15 cellular contexts compared by ENCODE assay signal in genomic region chrX:7318661-7319060, GRCh38.
"Had no signal": no experiment of that assay in that cellular context is flagged by ENCODE, and none has a peak within 500 bp of the region (broad histone marks: within the 10 kb centered on the region; RNA-seq: fewer than 3 reads in every experiment).

No MANE protein-coding gene starts in this region.

- H3K4me1 Mint-ChIP-seq: activated naive CD8-positive, alpha-beta T cell treated with anti-CD3 and anti-CD28 coated beads, Interleukin-2, amount 50 U/mL, for 24 hours; activated T-helper 17 cell treated with anti-CD3 and anti-CD28 coated beads, Interleukin-2, amount 50 U/mL, for 72 hours; T-cell had no signal

- H3K27ac ChIP-seq: spleen, upper lobe of left lung had no signal

- H3K27me3 ChIP-seq: dorsolateral prefrontal cortex, spleen, upper lobe of left lung had no signal

- H3K27me3 Mint-ChIP-seq: activated naive CD8-positive, alpha-beta T cell treated with anti-CD3 and anti-CD28 coated beads, Interleukin-2, amount 50 U/mL, for 24 hours; activated T-helper 17 cell treated with anti-CD3 and anti-CD28 coated beads, Interleukin-2, amount 50 U/mL, for 72 hours; stimulated activated naive CD8-positive, alpha-beta T cell treated with anti-CD3 and anti-CD28 coated beads, Interleukin-15, Interleukin-2, amounts not matched to agents 100 ng/mL and 50 ng/mL, for 24 hours; T-cell had no signal

- FAIRE-seq: bronchial epithelial cell had no signal

- H3K27ac Mint-ChIP-seq: activated naive CD8-positive, alpha-beta T cell treated with anti-CD3 and anti-CD28 coated beads, Interleukin-2, amount 50 U/mL, for 24 hours; activated T-helper 17 cell treated with anti-CD3 and anti-CD28 coated beads, Interleukin-2, amount 50 U/mL, for 72 hours; nephron; stimulated activated naive CD8-positive, alpha-beta T cell treated with anti-CD3 and anti-CD28 coated beads, Interleukin-15, Interleukin-2, amounts not matched to agents 100 ng/mL and 50 ng/mL, for 24 hours; T-cell had no signal

- H3K4me1 ChIP-seq: spleen, upper lobe of left lung had no signal

- DNase-seq: activated CD4-positive, alpha-beta T cell treated with anti-CD3 and anti-CD28 coated beads, Interleukin-2, amount 50 U/mL, for 48 hours; activated naive CD4-positive, alpha-beta T cell treated with Interleukin-2 at 50 U/mL for 16 hours; activated naive CD8-positive, alpha-beta T cell treated with anti-CD3 and anti-CD28 coated beads, Interleukin-2, amount 50 U/mL, for 24 hours; aorta; dorsolateral prefrontal cortex; kidney glomerular epithelial cell; spleen; T-cell; T-helper 9 cell; upper lobe of left lung had no signal

- H3K9me3 ChIP-seq: upper lobe of left lung had no signal

- H3K4me3 Mint-ChIP-seq: activated naive CD8-positive, alpha-beta T cell treated with anti-CD3 and anti-CD28 coated beads, Interleukin-2, amount 50 U/mL, for 24 hours; activated T-helper 17 cell treated with anti-CD3 and anti-CD28 coated beads, Interleukin-2, amount 50 U/mL, for 72 hours; nephron; stimulated activated naive CD8-positive, alpha-beta T cell treated with anti-CD3 and anti-CD28 coated beads, Interleukin-15, Interleukin-2, amounts not matched to agents 100 ng/mL and 50 ng/mL, for 24 hours; T-cell had no signal

- H3K36me3 ChIP-seq: spleen, upper lobe of left lung had no signal

- H3K4me3 ChIP-seq: dorsolateral prefrontal cortex, spleen, upper lobe of left lung had no signal

- ATAC-seq: activated naive CD8-positive, alpha-beta T cell treated with anti-CD3 and anti-CD28 coated beads, Interleukin-2, amount 50 U/mL, for 24 hours; activated T-helper 17 cell treated with anti-CD3 and anti-CD28 coated beads, Interleukin-2, amount 50 U/mL, for 72 hours; sciatic nerve; T-cell had no signal

- H3K9me3 Mint-ChIP-seq: activated naive CD8-positive, alpha-beta T cell treated with anti-CD3 and anti-CD28 coated beads, Interleukin-2, amount 50 U/mL, for 24 hours; activated T-helper 17 cell treated with anti-CD3 and anti-CD28 coated beads, Interleukin-2, amount 50 U/mL, for 72 hours; stimulated activated naive CD8-positive, alpha-beta T cell treated with anti-CD3 and anti-CD28 coated beads, Interleukin-15, Interleukin-2, amounts not matched to agents 100 ng/mL and 50 ng/mL, for 24 hours; T-cell had no signal
